Comparison of ENCODE assay signal across 5 cellular contexts in genomic region chr3:12770816-12771215, GRCh38. TPM values are rescaled to one million over a fixed set of nuclear protein-coding genes. Genes with fewer than 3 reads are reported as not detected.
"Had no signal": no experiment of that assay in that cellular context is flagged by ENCODE, and none has a peak within 500 bp of the region (broad histone marks: within the 10 kb centered on the region; RNA-seq: fewer than 3 reads in every experiment).

No MANE protein-coding gene starts in this region.

RNA-seq across cellular contexts. Expression of gene TMEM40, which starts 11.8 kb away (rescaled TPM):
- total RNA-seq: OCI-LY7, Peyer's patch, RPMI7951, SJSA1, SK-MEL-5 had no signal
